In genomic region chr20:23308024-23308423, GRCh38 we compare ENCODE assay signal across 20 cellular contexts. TPM values are rescaled to one million over a fixed set of nuclear protein-coding genes. Genes with fewer than 3 reads are reported as not detected.
A peak's percentile ranks its signal among the peaks of the same experiment; 100 is the strongest.
DNase-seq lines count a peak whose midpoint lies in the region; ATAC-seq and TF ChIP-seq lines count a peak whose summit lies in the region.
"Had no signal": no experiment of that assay in that cellular context is flagged by ENCODE, and none has a peak within 500 bp of the region (broad histone marks: within the 10 kb centered on the region; RNA-seq: fewer than 3 reads in every experiment).

No MANE protein-coding gene starts in this region.

- CTCF ChIA-PET in IMR-90 (lab: Yijun Ruan, JAX) = no interaction called here
- CTCF ChIA-PET in naive thymus-derived CD4-positive, alpha-beta T cell (lab: Charles Lee) = no interaction called here

- no peak overlapping the region for H3K4me3 Mint-ChIP-seq in progenitor cell of endocrine pancreas (ENCODE audit: low read depth)
- H3K4me3 Mint-ChIP-seq in nephron progenitor cell = no peak overlapping the region
- H3K4me3 Mint-ChIP-seq in naive thymus-derived CD4-positive, alpha-beta T cell = no peak overlapping the region
- H3K4me3 Mint-ChIP-seq: B cell; CD4-positive, alpha-beta T cell; CD8-positive, alpha-beta memory T cell had no signal

- H3K4ac ChIP-seq in IMR-90 (ENCODE audit: low read depth, low read length) = no peak overlapping the region

- no peak overlapping the region for H2BK20ac ChIP-seq in IMR-90 (ENCODE audit: low read depth, low read length)

- H4K8ac ChIP-seq in IMR-90 (ENCODE audit: low read depth in 2 of 2, low read length in 2 of 2) = no peak overlapping the region

- no peak overlapping the region for H3K14ac ChIP-seq in IMR-90 (replicated peaks; ENCODE audit: low read depth, low read length)

- no peak overlapping the region for H2BK15ac ChIP-seq in IMR-90 (ENCODE audit: low read depth, low read length)

- H3K9me3 Mint-ChIP-seq in progenitor cell of endocrine pancreas (ENCODE audit: low read depth) (no peaks in the 10 kb centered on the region), nephron progenitor cell (peaks cover 7% of the 10 kb centered on the region)
- H3K9me3 Mint-ChIP-seq in naive thymus-derived CD4-positive, alpha-beta T cell = peaks cover 0 to 3% (median 0%) of the 10 kb centered on the region in 11 donors

- no peak overlapping the region for H2BK120ac ChIP-seq in IMR-90 (ENCODE audit: low read depth, low read length)

- H4K5ac ChIP-seq in IMR-90 (ENCODE audit: low read depth, low read length) = no peak overlapping the region

- in situ Hi-C loops in IMR-90 (cut with MboI; ENCODE audit: low sequenced_read_pairs) = no loop called here

- peaks cover 33% of the 10 kb centered on the region for H3K27me3 Mint-ChIP-seq in progenitor cell of endocrine pancreas
- H3K27me3 Mint-ChIP-seq in nephron progenitor cell (ENCODE audit: low read depth, poor library complexity) = peaks cover 2% of the 10 kb centered on the region
- H3K27me3 Mint-ChIP-seq in naive thymus-derived CD4-positive, alpha-beta T cell = peaks cover 0 to 6% (median 4%) of the 10 kb centered on the region in 5 donors
- H3K27me3 Mint-ChIP-seq: CD4-positive, alpha-beta T cell had no signal

- no peak overlapping the region for H3K4me2 ChIP-seq in IMR-90 (ENCODE audit: low read depth, low read length)
- H3K4me2 ChIP-seq: BLaER1 had no signal

- no peak for TF ChIP-seq CTCF in AG10803 (conservative IDR thresholded peaks at IDR 0.05; ENCODE audit: low read length)
- no peak for TF ChIP-seq CTCF in IMR-90 (conservative IDR thresholded peaks at IDR 0.05; ENCODE audit: low read depth, low read length)
- no peak for TF ChIP-seq CTCF in fibroblast of mammary gland (conservative IDR thresholded peaks at IDR 0.05; ENCODE audit: control insufficient read depth, insufficient read depth, low read depth, low read length)
- TF ChIP-seq CTCF in progenitor cell of endocrine pancreas (IDR thresholded peaks at IDR 0.05; ENCODE audit: unreplicated experiment) = no peak
- no peak for TF ChIP-seq CTCF in nephron progenitor cell (IDR thresholded peaks at IDR 0.05)

- H3K36me3 ChIP-seq in IMR-90 (ENCODE audit: control insufficient read depth, insufficient read depth, low read length) = no peaks in the 10 kb centered on the region
- H3K36me3 ChIP-seq in naive thymus-derived CD4-positive, alpha-beta T cell (ENCODE audit: control insufficient read depth in 2 of 3, insufficient read depth in 3 of 3, low read length in 3 of 3) = no peaks in the 10 kb centered on the region
- H3K36me3 ChIP-seq: BLaER1 had no signal

- H2AFZ ChIP-seq in IMR-90 (replicated peaks; ENCODE audit: low read length, poor library complexity) = peak overlapping the region; percentile 7
- H2AFZ ChIP-seq: GM23248 had no signal

- H3K4me3 ChIP-seq in AG10803 (ENCODE audit: low read length) (no peak overlapping the region), IMR-90 (ENCODE audit: insufficient read depth, low read depth, low read length) (no peak overlapping the region), fibroblast of mammary gland (ENCODE audit: control insufficient read depth, low read depth, low read length) (no peak overlapping the region)
- no peak overlapping the region for H3K4me3 ChIP-seq in naive thymus-derived CD4-positive, alpha-beta T cell (ENCODE audit: low read length)
- H3K4me3 ChIP-seq: BLaER1, GM12878, GM23248 had no signal

- H4K20me1 ChIP-seq in IMR-90 (ENCODE audit: insufficient read depth, low read length) = no peaks in the 10 kb centered on the region
- H4K20me1 ChIP-seq: BLaER1 had no signal

- no peaks in the 10 kb centered on the region for H3K4me1 ChIP-seq in IMR-90 (ENCODE audit: control insufficient read depth, insufficient read depth, low read length)
- no peaks in the 10 kb centered on the region for H3K4me1 ChIP-seq in naive thymus-derived CD4-positive, alpha-beta T cell (ENCODE audit: control insufficient read depth in 2 of 2, insufficient read depth in 2 of 2, low read length in 2 of 2)

- TF ChIP-seq POLR2A in IMR-90 (IDR thresholded peaks at IDR 0.05; ENCODE audit: low read depth, low read length) = no peak

- H3K9me1 ChIP-seq in IMR-90 (ENCODE audit: insufficient read depth, low read length) = no peaks in the 10 kb centered on the region; the same call in 1 of the 2 replicates

- POLR2A ChIA-PET in IMR-90 (lab: Charles Lee; ENCODE audit: unreplicated experiment) = no interaction called here
- POLR2A ChIA-PET in naive thymus-derived CD4-positive, alpha-beta T cell (lab: Charles Lee) = no interaction called here

- peak; percentile 3 for DNase-seq in AG10803 (ENCODE audit: low read depth)
- no peak for DNase-seq in IMR-90
- peak; percentile 25 for DNase-seq in fibroblast of mammary gland (ENCODE audit: low read depth)
- no peak for DNase-seq in progenitor cell of endocrine pancreas (ENCODE audit: low spot score, unreplicated experiment)
- no peak for DNase-seq in nephron progenitor cell
- DNase-seq in naive thymus-derived CD4-positive, alpha-beta T cell = no peak
- no peak for DNase-seq in stimulated activated naive CD4-positive, alpha-beta T cell (lab: John Stamatoyannopoulos, UW)
- DNase-seq: CD4-positive, alpha-beta T cell; CD8-positive, alpha-beta memory T cell; DMS 273 treated with DMSO at 0.1 percent for 48 hours; DMS79; EL; GDM1; GM23248; H7; HCEC 1CT had no signal

- H3K9me3 ChIP-seq in IMR-90 (ENCODE audit: control insufficient read depth, insufficient read depth, low read length) = no peaks in the 10 kb centered on the region
- H3K9me3 ChIP-seq in naive thymus-derived CD4-positive, alpha-beta T cell (ENCODE audit: control insufficient read depth in 2 of 3, low read length in 3 of 3) = no peaks in the 10 kb centered on the region
- H3K9me3 ChIP-seq: BLaER1 had no signal

- H3K18ac ChIP-seq in IMR-90 (ENCODE audit: low read depth, low read length) = no peak overlapping the region

- intact Hi-C loops in IMR-90 (cut with micrococcal nuclease) = no loop called here
- intact Hi-C loops in naive thymus-derived CD4-positive, alpha-beta T cell (cut with micrococcal nuclease) = no loop called here

- no peak overlapping the region for H4K91ac ChIP-seq in IMR-90 (ENCODE audit: insufficient read depth, low read depth, low read length)

- H3K79me1 ChIP-seq in IMR-90 (ENCODE audit: low read depth in 1 of 2, low read length in 2 of 2) = no peaks in the 10 kb centered on the region

- no peak overlapping the region for H3K27ac ChIP-seq in IMR-90 (ENCODE audit: insufficient read depth, low read length)
- H3K27ac ChIP-seq in naive thymus-derived CD4-positive, alpha-beta T cell (ENCODE audit: low read depth, low read length) = no peak overlapping the region
- H3K27ac ChIP-seq: BLaER1, C4-2B, GM23248 had no signal

- no peak overlapping the region for H2BK5ac ChIP-seq in IMR-90 (ENCODE audit: low read depth, low read length, poor library complexity, severe bottlenecking)

- no peak overlapping the region for H2AK9ac ChIP-seq in IMR-90 (replicated peaks; ENCODE audit: low read depth, low read length, poor library complexity)

- H3K27me3 ChIP-seq in IMR-90 (ENCODE audit: control insufficient read depth, insufficient read depth, low read length) = peaks cover 1% of the 10 kb centered on the region; the same call in 1 of the 2 replicates
- no peaks in the 10 kb centered on the region for H3K27me3 ChIP-seq in naive thymus-derived CD4-positive, alpha-beta T cell (ENCODE audit: control insufficient read depth in 2 of 2, insufficient read depth in 2 of 2, low read length in 2 of 2)
- H3K27me3 ChIP-seq: BLaER1 had no signal

- peaks cover 3% of the 10 kb centered on the region for H3K4me1 Mint-ChIP-seq in progenitor cell of endocrine pancreas (ENCODE audit: low read depth)
- H3K4me1 Mint-ChIP-seq in nephron progenitor cell = peaks cover 24% of the 10 kb centered on the region
- peaks cover 0 to 1% (median 0%) of the 10 kb centered on the region in 7 donors for H3K4me1 Mint-ChIP-seq in naive thymus-derived CD4-positive, alpha-beta T cell
- H3K4me1 Mint-ChIP-seq: B cell; CD8-positive, alpha-beta memory T cell had no signal

- no peak overlapping the region for H3K23ac ChIP-seq in IMR-90 (ENCODE audit: low read depth, low read length)

- H3K36me3 Mint-ChIP-seq in progenitor cell of endocrine pancreas (ENCODE audit: insufficient read depth) (no peaks in the 10 kb centered on the region), nephron progenitor cell (ENCODE audit: low read depth) (no peaks in the 10 kb centered on the region)
- H3K36me3 Mint-ChIP-seq in naive thymus-derived CD4-positive, alpha-beta T cell = no peaks in the 10 kb centered on the region

- ATAC-seq in IMR-90 (ENCODE audit: low read depth) = no peak
- ATAC-seq in naive thymus-derived CD4-positive, alpha-beta T cell = no peak
- ATAC-seq: GM12878 had no signal

- H3K56ac ChIP-seq in IMR-90 (ENCODE audit: extremely low read depth, insufficient read depth, low read length) = no peak overlapping the region

- H2AK5ac ChIP-seq in IMR-90 (ENCODE audit: low read depth, low read length) = no peak overlapping the region

- WGBS in IMR-90 (ENCODE audit: extremely low coverage in 2 of 2, insufficient read length in 1 of 2), 2 experiments = 72% methylated on average over 3 of the region's 3 CpGs; no CpG with 5 or more reads in 1 of the 2 experiments

- no peak for TF ChIP-seq RAD21 in IMR-90 (IDR thresholded peaks at IDR 0.05; ENCODE audit: low read length)

- no TSS peak for BruUV-seq in IMR-90 (replicated peaks; lab: Mats Ljungman, UMichigan)

- no peak overlapping the region for H3K9ac ChIP-seq in IMR-90 (ENCODE audit: low read depth, low read length)
- H3K9ac ChIP-seq: BLaER1, GM23248 had no signal

- dilution Hi-C loops in IMR-90 (cut with HindIII; ENCODE audit: low sequenced_read_pairs, unreplicated experiment) = no loop called here

- H3K27ac Mint-ChIP-seq in progenitor cell of endocrine pancreas (peak overlapping the region; percentile 8), nephron progenitor cell (no peak overlapping the region)
- no peak overlapping the region for H3K27ac Mint-ChIP-seq in naive thymus-derived CD4-positive, alpha-beta T cell
- H3K27ac Mint-ChIP-seq: B cell; CD4-positive, alpha-beta T cell; CD8-positive, alpha-beta memory T cell had no signal

TF ChIP-seq in IMR-90, 13 proteins besides CTCF, POLR2A, EP300 and RAD21 (continues in another document):
- no peak for TF ChIP-seq RFX5 (IDR thresholded peaks at IDR 0.05; ENCODE audit: low read depth, low read length)

RNA-seq across cellular contexts. Expression of gene NXT1, which starts 42.6 kb away (rescaled TPM):
- 25.5 and 25.8 TPM in 2 replicates for total RNA-seq in IMR-90 (2012; rRNA removed)
- polyA plus RNA-seq in IMR-90 (2012; rRNA removed) = 23.6 and 27.0 TPM in 2 replicates
- 23.5 and 23.8 TPM in 2 replicates for polyA plus RNA-seq in IMR-90 (2012; cell fraction: cytosol; rRNA removed)
- 12.7 and 21.3 TPM in 2 replicates for polyA plus RNA-seq in IMR-90 (2012; cell fraction: nucleus; rRNA removed; ENCODE audit: low replicate concordance)
- total RNA-seq in progenitor cell of endocrine pancreas = 19.2 and 21.2 TPM in 2 replicates
- 10 to 100 TPM; 20.1 to 63.4 (median 39.7) TPM for total RNA-seq in naive thymus-derived CD4-positive, alpha-beta T cell
- 10 to 100 TPM; 50.3 to 71.8 TPM for polyA plus RNA-seq in naive thymus-derived CD4-positive, alpha-beta T cell

RNA-seq across cellular contexts. Expression of gene GZF1, which starts 54.0 kb away (rescaled TPM):
- total RNA-seq in IMR-90 (2012; rRNA removed) (23.7 and 30.3 TPM in 2 replicates), progenitor cell of endocrine pancreas (14.3 and 17.8 TPM in 2 replicates)
- 24.7 and 25.7 TPM in 2 replicates for polyA plus RNA-seq in IMR-90 (2012; rRNA removed)
- 8.8 and 10.2 TPM in 2 replicates for polyA plus RNA-seq in IMR-90 (2012; cell fraction: cytosol; rRNA removed)
- 31.4 and 48.4 TPM in 2 replicates for polyA plus RNA-seq in IMR-90 (2012; cell fraction: nucleus; rRNA removed; ENCODE audit: low replicate concordance)
- 10 to 100 TPM; 11.4 to 44.0 (median 19.6) TPM for total RNA-seq in naive thymus-derived CD4-positive, alpha-beta T cell
- polyA plus RNA-seq in naive thymus-derived CD4-positive, alpha-beta T cell = 1 to 10 TPM; 1.4 to 7.8 TPM

Comparison
In these comparisons a context has a peak if more than half of its experiments do, and no peak if none do; other contexts are left out.
1. DNase-seq: peak in AG10803 (single experiment) and fibroblast of mammary gland (single experiment); none in IMR-90 (single experiment), progenitor cell of endocrine pancreas (single experiment), nephron progenitor cell (single experiment), naive thymus-derived CD4-positive, alpha-beta T cell (0 of 9) and stimulated activated naive CD4-positive, alpha-beta T cell (0 of 6).